ENCODE assay signal across 1 cellular context in genomic region chr17:251531-251930, GRCh38.
TF ChIP-seq lines count a peak whose summit lies in the region.

No MANE protein-coding gene starts in this region.

TF ChIP-seq in HepG2, 621 proteins besides CTCF, POLR2A, EP300 and RAD21 (continued from another document):
- TF ChIP-seq, protein P1, sequence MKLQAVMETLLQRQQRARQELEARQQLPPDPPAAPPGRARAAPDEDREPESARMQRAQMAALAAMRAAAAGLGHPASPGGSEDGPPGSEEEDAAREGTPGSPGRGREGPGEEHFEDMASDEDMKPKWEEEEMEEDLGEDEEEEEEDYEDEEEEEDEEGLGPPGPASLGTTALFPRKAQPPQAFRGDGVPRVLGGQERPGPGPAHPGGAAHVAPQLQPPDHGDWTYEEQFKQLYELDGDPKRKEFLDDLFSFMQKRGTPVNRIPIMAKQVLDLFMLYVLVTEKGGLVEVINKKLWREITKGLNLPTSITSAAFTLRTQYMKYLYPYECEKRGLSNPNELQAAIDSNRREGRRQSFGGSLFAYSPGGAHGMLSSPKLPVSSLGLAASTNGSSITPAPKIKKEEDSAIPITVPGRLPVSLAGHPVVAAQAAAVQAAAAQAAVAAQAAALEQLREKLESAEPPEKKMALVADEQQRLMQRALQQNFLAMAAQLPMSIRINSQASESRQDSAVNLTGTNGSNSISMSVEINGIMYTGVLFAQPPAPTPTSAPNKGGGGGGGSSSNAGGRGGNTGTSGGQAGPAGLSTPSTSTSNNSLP (IDR thresholded peaks at IDR 0.05; ENCODE audit: low read depth, low read length), result no peak
- no peak for TF ChIP-seq YEATS4 (CRISPR knock-in tag; IDR thresholded peaks at IDR 0.05; ENCODE audit: borderline replicate concordance)
- TF ChIP-seq, protein P2, sequence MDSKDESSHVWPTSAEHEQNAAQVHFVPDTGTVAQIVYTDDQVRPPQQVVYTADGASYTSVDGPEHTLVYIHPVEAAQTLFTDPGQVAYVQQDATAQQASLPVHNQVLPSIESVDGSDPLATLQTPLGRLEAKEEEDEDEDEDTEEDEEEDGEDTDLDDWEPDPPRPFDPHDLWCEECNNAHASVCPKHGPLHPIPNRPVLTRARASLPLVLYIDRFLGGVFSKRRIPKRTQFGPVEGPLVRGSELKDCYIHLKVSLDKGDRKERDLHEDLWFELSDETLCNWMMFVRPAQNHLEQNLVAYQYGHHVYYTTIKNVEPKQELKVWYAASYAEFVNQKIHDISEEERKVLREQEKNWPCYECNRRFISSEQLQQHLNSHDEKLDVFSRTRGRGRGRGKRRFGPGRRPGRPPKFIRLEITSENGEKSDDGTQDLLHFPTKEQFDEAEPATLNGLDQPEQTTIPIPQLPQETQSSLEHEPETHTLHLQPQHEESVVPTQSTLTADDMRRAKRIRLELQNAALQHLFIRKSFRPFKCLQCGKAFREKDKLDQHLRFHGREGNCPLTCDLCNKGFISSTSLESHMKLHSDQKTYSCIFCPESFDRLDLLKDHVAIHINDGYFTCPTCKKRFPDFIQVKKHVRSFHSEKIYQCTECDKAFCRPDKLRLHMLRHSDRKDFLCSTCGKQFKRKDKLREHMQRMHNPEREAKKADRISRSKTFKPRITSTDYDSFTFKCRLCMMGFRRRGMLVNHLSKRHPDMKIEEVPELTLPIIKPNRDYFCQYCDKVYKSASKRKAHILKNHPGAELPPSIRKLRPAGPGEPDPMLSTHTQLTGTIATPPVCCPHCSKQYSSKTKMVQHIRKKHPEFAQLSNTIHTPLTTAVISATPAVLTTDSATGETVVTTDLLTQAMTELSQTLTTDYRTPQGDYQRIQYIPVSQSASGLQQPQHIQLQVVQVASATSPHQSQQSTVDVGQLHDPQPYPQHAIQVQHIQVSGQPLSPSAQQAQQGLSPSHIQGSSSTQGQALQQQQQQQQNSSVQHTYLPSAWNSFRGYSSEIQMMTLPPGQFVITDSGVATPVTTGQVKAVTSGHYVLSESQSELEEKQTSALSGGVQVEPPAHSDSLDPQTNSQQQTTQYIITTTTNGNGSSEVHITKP (CRISPR knock-in tag; IDR thresholded peaks at IDR 0.05; ENCODE audit: low read depth), result no peak
- TF ChIP-seq, protein P3, sequence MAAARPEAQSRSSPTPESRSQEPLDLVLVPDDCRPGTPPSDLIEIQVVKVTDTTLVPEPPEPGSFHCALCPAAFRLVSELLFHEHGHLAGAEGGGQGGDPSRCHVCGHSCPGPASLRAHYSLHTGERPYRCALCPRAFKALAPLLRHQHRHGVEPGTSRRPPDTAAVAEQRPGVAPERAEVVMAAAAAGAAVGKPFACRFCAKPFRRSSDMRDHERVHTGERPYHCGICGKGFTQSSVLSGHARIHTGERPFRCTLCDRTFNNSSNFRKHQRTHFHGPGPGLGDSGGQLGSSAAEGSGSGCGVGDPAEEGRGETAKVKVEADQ (CRISPR knock-in tag; IDR thresholded peaks at IDR 0.05; ENCODE audit: borderline replicate concordance), result no peak
